1 cellular context compared by ENCODE assay signal in the genomic region with DNA sequence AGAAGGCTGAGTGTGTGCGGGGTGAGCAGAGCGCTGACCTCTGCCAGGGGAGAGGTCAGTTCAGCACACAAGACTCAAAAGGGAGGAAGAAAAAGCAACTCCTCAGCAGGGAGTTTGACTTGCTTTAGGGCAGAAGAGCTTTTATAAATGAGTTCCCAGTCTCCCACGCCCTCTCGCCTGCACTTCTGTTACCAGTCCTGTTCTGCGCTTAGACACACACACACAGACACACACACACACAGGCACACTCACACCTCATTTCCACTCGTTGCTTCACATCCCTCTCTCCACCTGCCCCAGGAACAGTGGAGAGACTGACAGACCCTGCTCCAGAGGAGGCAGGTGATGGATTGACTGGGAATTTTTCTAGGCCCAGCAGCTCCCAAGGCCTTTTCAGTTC.
TF ChIP-seq lines count a peak whose summit lies in the region.

No MANE protein-coding gene starts in this region.

TF ChIP-seq in H1, 55 proteins besides CTCF, POLR2A, EP300 and RAD21:
- TF ChIP-seq BACH1 (IDR thresholded peaks at IDR 0.05; ENCODE audit: low read length) = no peak
- TF ChIP-seq, protein P1, sequence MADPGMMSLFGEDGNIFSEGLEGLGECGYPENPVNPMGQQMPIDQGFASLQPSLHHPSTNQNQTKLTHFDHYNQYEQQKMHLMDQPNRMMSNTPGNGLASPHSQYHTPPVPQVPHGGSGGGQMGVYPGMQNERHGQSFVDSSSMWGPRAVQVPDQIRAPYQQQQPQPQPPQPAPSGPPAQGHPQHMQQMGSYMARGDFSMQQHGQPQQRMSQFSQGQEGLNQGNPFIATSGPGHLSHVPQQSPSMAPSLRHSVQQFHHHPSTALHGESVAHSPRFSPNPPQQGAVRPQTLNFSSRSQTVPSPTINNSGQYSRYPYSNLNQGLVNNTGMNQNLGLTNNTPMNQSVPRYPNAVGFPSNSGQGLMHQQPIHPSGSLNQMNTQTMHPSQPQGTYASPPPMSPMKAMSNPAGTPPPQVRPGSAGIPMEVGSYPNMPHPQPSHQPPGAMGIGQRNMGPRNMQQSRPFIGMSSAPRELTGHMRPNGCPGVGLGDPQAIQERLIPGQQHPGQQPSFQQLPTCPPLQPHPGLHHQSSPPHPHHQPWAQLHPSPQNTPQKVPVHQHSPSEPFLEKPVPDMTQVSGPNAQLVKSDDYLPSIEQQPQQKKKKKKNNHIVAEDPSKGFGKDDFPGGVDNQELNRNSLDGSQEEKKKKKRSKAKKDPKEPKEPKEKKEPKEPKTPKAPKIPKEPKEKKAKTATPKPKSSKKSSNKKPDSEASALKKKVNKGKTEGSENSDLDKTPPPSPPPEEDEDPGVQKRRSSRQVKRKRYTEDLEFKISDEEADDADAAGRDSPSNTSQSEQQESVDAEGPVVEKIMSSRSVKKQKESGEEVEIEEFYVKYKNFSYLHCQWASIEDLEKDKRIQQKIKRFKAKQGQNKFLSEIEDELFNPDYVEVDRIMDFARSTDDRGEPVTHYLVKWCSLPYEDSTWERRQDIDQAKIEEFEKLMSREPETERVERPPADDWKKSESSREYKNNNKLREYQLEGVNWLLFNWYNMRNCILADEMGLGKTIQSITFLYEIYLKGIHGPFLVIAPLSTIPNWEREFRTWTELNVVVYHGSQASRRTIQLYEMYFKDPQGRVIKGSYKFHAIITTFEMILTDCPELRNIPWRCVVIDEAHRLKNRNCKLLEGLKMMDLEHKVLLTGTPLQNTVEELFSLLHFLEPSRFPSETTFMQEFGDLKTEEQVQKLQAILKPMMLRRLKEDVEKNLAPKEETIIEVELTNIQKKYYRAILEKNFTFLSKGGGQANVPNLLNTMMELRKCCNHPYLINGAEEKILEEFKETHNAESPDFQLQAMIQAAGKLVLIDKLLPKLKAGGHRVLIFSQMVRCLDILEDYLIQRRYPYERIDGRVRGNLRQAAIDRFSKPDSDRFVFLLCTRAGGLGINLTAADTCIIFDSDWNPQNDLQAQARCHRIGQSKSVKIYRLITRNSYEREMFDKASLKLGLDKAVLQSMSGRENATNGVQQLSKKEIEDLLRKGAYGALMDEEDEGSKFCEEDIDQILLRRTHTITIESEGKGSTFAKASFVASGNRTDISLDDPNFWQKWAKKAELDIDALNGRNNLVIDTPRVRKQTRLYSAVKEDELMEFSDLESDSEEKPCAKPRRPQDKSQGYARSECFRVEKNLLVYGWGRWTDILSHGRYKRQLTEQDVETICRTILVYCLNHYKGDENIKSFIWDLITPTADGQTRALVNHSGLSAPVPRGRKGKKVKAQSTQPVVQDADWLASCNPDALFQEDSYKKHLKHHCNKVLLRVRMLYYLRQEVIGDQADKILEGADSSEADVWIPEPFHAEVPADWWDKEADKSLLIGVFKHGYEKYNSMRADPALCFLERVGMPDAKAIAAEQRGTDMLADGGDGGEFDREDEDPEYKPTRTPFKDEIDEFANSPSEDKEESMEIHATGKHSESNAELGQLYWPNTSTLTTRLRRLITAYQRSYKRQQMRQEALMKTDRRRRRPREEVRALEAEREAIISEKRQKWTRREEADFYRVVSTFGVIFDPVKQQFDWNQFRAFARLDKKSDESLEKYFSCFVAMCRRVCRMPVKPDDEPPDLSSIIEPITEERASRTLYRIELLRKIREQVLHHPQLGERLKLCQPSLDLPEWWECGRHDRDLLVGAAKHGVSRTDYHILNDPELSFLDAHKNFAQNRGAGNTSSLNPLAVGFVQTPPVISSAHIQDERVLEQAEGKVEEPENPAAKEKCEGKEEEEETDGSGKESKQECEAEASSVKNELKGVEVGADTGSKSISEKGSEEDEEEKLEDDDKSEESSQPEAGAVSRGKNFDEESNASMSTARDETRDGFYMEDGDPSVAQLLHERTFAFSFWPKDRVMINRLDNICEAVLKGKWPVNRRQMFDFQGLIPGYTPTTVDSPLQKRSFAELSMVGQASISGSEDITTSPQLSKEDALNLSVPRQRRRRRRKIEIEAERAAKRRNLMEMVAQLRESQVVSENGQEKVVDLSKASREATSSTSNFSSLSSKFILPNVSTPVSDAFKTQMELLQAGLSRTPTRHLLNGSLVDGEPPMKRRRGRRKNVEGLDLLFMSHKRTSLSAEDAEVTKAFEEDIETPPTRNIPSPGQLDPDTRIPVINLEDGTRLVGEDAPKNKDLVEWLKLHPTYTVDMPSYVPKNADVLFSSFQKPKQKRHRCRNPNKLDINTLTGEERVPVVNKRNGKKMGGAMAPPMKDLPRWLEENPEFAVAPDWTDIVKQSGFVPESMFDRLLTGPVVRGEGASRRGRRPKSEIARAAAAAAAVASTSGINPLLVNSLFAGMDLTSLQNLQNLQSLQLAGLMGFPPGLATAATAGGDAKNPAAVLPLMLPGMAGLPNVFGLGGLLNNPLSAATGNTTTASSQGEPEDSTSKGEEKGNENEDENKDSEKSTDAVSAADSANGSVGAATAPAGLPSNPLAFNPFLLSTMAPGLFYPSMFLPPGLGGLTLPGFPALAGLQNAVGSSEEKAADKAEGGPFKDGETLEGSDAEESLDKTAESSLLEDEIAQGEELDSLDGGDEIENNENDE (IDR thresholded peaks at IDR 0.05; ENCODE audit: insufficient replicate concordance, low read length) = no peak
- TF ChIP-seq TCF12 (IDR thresholded peaks at IDR 0.05; ENCODE audit: low read depth, low read length) = no peak
- no peak for TF ChIP-seq SUZ12 (IDR thresholded peaks at IDR 0.05; ENCODE audit: low read length)
- no peak for TF ChIP-seq SP4 (IDR thresholded peaks at IDR 0.05; ENCODE audit: low read length)
- TF ChIP-seq BCL11A (IDR thresholded peaks at IDR 0.05; ENCODE audit: low read depth in 2 of 2, low read length in 2 of 2) = no peak
- TF ChIP-seq EZH2 (IDR thresholded peaks at IDR 0.05; ENCODE audit: low read depth, low read length, severe bottlenecking) = no peak
- no peak for TF ChIP-seq TAF7 (optimal IDR thresholded peaks at IDR 0.05; ENCODE audit: borderline replicate concordance, low read depth, low read length)
- TF ChIP-seq YY1 (IDR thresholded peaks at IDR 0.05; ENCODE audit: low read depth, low read length) = no peak
TF ChIP-seq in H1: peak in this region for 0.
